Comparison of ENCODE assay signal across 1 cellular context in the genomic region with DNA sequence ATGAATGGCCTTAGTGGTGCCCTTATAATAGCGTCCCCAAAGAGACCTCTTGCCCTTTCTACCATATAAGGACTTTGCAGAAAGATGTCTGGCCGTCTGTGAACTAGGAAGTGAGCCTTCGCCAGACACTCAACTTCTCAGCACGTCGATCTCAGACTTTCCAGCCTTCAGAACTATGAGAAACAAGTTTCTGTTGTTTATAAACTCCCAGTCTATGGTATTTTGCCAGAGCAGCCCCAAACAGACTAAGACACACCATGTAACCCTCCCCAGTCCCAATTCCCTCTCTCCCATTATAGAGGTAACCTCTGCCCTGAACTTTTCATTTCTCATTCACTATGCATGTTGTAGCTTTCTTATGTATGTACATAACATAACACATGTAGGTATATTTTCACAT.
TF ChIP-seq lines count a peak whose summit lies in the region.

No MANE protein-coding gene starts in this region.

TF ChIP-seq in IMR-90, 13 proteins besides CTCF, POLR2A, EP300 and RAD21 (continued from another document):
- TF ChIP-seq RCOR1 (IDR thresholded peaks at IDR 0.05; ENCODE audit: insufficient replicate concordance, low read length) (no peak), FOS (IDR thresholded peaks at IDR 0.05; ENCODE audit: low read depth, low read length) (no peak), SMC3 (IDR thresholded peaks at IDR 0.05; ENCODE audit: low read depth, low read length) (no peak), CEBPB (IDR thresholded peaks at IDR 0.05; ENCODE audit: low read depth, low read length) (no peak), CHD1 (IDR thresholded peaks at IDR 0.05; ENCODE audit: low read depth, low read length) (no peak), RFX5 (IDR thresholded peaks at IDR 0.05; ENCODE audit: low read depth, low read length) (no peak), MAFK (IDR thresholded peaks at IDR 0.05; ENCODE audit: low read depth, low read length) (no peak)
- TF ChIP-seq, protein P1, sequence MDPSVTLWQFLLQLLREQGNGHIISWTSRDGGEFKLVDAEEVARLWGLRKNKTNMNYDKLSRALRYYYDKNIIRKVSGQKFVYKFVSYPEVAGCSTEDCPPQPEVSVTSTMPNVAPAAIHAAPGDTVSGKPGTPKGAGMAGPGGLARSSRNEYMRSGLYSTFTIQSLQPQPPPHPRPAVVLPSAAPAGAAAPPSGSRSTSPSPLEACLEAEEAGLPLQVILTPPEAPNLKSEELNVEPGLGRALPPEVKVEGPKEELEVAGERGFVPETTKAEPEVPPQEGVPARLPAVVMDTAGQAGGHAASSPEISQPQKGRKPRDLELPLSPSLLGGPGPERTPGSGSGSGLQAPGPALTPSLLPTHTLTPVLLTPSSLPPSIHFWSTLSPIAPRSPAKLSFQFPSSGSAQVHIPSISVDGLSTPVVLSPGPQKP (IDR thresholded peaks at IDR 0.05; ENCODE audit: borderline replicate concordance, low read depth, low read length): no peak
- TF ChIP-seq, protein P2, sequence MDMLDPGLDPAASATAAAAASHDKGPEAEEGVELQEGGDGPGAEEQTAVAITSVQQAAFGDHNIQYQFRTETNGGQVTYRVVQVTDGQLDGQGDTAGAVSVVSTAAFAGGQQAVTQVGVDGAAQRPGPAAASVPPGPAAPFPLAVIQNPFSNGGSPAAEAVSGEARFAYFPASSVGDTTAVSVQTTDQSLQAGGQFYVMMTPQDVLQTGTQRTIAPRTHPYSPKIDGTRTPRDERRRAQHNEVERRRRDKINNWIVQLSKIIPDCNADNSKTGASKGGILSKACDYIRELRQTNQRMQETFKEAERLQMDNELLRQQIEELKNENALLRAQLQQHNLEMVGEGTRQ (IDR thresholded peaks at IDR 0.05; ENCODE audit: low read depth, low read length): no peak
